8 cellular contexts compared by ENCODE assay signal in the genomic region with DNA sequence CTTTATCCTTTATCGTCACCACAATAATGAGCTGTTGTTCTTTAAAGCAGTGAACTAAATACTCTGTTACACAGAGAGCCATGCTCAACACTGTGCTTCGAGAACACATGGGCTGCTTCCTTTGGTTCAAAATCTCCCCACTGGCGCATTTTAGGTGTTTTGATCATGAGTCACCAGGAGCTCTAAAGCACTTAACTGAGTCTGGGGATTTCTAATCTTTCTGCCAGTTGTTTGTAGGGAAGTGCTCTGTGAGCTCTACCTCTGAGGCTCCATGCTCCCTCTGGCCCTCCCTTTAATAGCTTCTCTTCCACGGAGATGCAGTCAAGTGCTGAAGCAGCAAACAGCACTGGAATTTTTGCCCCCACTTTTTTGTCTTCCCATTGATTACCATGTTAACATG. TPM values are rescaled to one million over a fixed set of nuclear protein-coding genes. Genes with fewer than 3 reads are reported as not detected.
A peak's percentile ranks its signal among the peaks of the same experiment; 100 is the strongest.
DNase-seq lines count a peak whose midpoint lies in the region; ATAC-seq, FAIRE-seq and TF ChIP-seq lines count a peak whose summit lies in the region.
"Had no signal": no experiment of that assay in that cellular context is flagged by ENCODE, and none has a peak within 500 bp of the region (broad histone marks: within the 10 kb centered on the region; RNA-seq: fewer than 3 reads in every experiment).

No MANE protein-coding gene starts in this region.

- no peak for TF ChIP-seq POLR2A in GM12891 (IDR thresholded peaks at IDR 0.05; ENCODE audit: low read depth, low read length)

- no peak for ATAC-seq in effector memory CD8-positive, alpha-beta T cell (replicated peaks)
- ATAC-seq in HG03378 (IDR thresholded peaks at IDR 0.05; ENCODE audit: unreplicated experiment): no peak

- POLR2A ChIA-PET in RWPE1 (lab: Yijun Ruan, JAX; ENCODE audit: low non-redundant PET): no interaction called here

- CTCF ChIA-PET in RWPE1 (lab: Yijun Ruan, JAX): interaction anchor here (0.6 kb wide), 1 partner anchor 24 kb away, joined by 3 read pairs; no protein-coding TSS in a partner anchor

- TF ChIP-seq CTCF in RWPE1 (conservative IDR thresholded peaks at IDR 0.05; ENCODE audit: low read depth): no peak

- no peak for FAIRE-seq in GM12891 (lab: Jason Lieb, UNC)

- H3K4me3 Mint-ChIP-seq in effector memory CD8-positive, alpha-beta T cell: no peak overlapping the region

- peaks cover 13 to 33% of the 10 kb centered on the region in 2 donors for H3K4me1 Mint-ChIP-seq in effector memory CD8-positive, alpha-beta T cell (ENCODE audit: low read depth in 2 of 2)

- H3K27me3 Mint-ChIP-seq in effector memory CD8-positive, alpha-beta T cell: no peaks in the 10 kb centered on the region

- H3K27ac Mint-ChIP-seq in effector memory CD8-positive, alpha-beta T cell: peak overlapping the region; percentile 92 to 95

- H3K9me3 Mint-ChIP-seq in effector memory CD8-positive, alpha-beta T cell: no peaks in the 10 kb centered on the region

- DNase-seq in GM12891 (ENCODE audit: insufficient read length, low spot score) (no peak), RWPE1 (ENCODE audit: low spot score) (peak; percentile 11), pulmonary artery endothelial cell (ENCODE audit: low read depth, low spot score) (peak; percentile 26), NCI-H1092 (lab: John Stamatoyannopoulos, UW) (no peak), inferior parietal cortex (ENCODE audit: extremely low spot score) (no peak)
- no peak for DNase-seq in effector memory CD8-positive, alpha-beta T cell

- peaks cover 69% of the 10 kb centered on the region for H3K36me3 Mint-ChIP-seq in effector memory CD8-positive, alpha-beta T cell (ENCODE audit: insufficient read depth)

- no peak overlapping the region for H3K27ac ChIP-seq in RWPE1
- H3K27ac ChIP-seq: thoracic aorta had no signal

TF ChIP-seq in GM12891, 5 proteins besides CTCF, POLR2A, EP300 and RAD21:
- TF ChIP-seq SPI1 (IDR thresholded peaks at IDR 0.05; ENCODE audit: low read depth, low read length) (peak; percentile 20; the same call in 1 of the 2 replicates), TAF1 (IDR thresholded peaks at IDR 0.05; ENCODE audit: low read depth, low read length) (no peak), POU2F2 (IDR thresholded peaks at IDR 0.05; ENCODE audit: low read depth, low read length) (no peak)

RNA-seq across cellular contexts. Expression of gene ERAP2, which starts 17.0 kb away (rescaled TPM):
- 3.3 TPM for polyA plus RNA-seq in GM12891 (2012; ENCODE audit: low read depth, missing spikeins)
- 5.6 and 12.3 TPM in 2 replicates for total RNA-seq in pulmonary artery endothelial cell

RNA-seq across cellular contexts. Expression of gene LNPEP, which starts 42.5 kb away (rescaled TPM):
- 9.2 TPM for polyA plus RNA-seq in GM12891 (2012; ENCODE audit: low read depth, missing spikeins)
- total RNA-seq in pulmonary artery endothelial cell: 29.1 and 45.6 TPM in 2 replicates

Comparison
In these comparisons a context has a peak if more than half of its experiments do, and no peak if none do; other contexts are left out.
1. DNase-seq: peak in RWPE1 (single experiment) and pulmonary artery endothelial cell (single experiment); none in GM12891 (single experiment), effector memory CD8-positive, alpha-beta T cell (0 of 3), NCI-H1092 (single experiment) and inferior parietal cortex (single experiment).